18 cellular contexts compared by ENCODE assay signal in genomic region chr2:10829304-10829703, GRCh38.
"Had no signal": no experiment of that assay in that cellular context is flagged by ENCODE, and none has a peak within 500 bp of the region (broad histone marks: within the 10 kb centered on the region; RNA-seq: fewer than 3 reads in every experiment).

No MANE protein-coding gene starts in this region.

- H3K9me3 ChIP-seq: esophagus muscularis mucosa, gastrocnemius medialis, ovary, testis, transverse colon had no signal

- FAIRE-seq: endometrium, islet of Langerhans had no signal

- H3K4me3 ChIP-seq: esophagus muscularis mucosa, gastrocnemius medialis, heart right ventricle, neural progenitor cell, ovary, smooth muscle cell, testis, transverse colon had no signal

- H3K9ac ChIP-seq: neural progenitor cell had no signal

- H3K36me3 ChIP-seq: esophagus muscularis mucosa, gastrocnemius medialis, heart right ventricle, neural progenitor cell, ovary, transverse colon had no signal

- DNase-seq: cortex of kidney; effector memory CD4-positive, alpha-beta T cell; gastrocnemius medialis; heart right ventricle; hypothalamus; kidney glomerular epithelial cell; mammary epithelial cell; nucleus accumbens; ovary; right cardiac atrium; stimulated activated CD4-positive, alpha-beta T cell treated with anti-CD3 and anti-CD28 coated beads, Interleukin-4, amount 100 ng/mL, for 1 hour; testis; transverse colon had no signal

- H3K4me1 ChIP-seq: gastrocnemius medialis, neural progenitor cell, testis had no signal

- H3K27me3 ChIP-seq: ovary, testis had no signal

- H3K27ac ChIP-seq: esophagus muscularis mucosa, gastrocnemius medialis, heart right ventricle, neural progenitor cell, ovary, testis, transverse colon had no signal
